In the genomic region with DNA sequence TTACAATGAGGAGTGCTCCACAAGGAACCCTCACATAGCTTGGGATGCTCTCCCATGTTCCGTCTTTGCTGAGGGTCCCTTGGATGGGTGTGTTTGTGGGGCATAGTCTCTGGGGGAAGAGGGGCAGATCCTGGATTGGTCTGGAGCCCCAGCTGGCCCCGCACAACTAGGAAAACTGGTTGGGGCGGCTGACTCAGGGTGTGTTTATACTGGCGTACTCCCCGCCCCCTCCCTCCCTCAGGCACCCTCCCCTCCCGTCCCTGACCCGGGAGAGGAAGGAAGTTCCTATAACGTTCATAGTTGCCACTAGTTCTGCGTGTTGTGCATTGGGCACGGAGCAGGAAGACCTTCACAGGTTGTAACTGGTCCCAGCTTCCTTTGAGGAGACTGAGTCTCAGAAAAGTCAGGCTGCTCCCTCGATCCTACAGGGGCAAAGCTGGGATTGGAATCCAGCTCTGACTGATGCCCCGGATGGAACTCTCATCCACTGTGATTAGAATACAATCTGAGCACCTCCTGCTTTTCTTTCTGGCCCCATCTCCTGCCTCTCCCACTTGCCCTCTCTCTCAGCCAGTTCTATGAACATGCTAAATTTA, we compare ENCODE assay signal across 1 cellular context.
TF ChIP-seq lines count a peak whose summit lies in the region.

No MANE protein-coding gene starts in this region.

TF ChIP-seq in A549, 52 proteins besides CTCF, POLR2A, EP300 and RAD21 (continued from another document):
- TF ChIP-seq EHMT2 (IDR thresholded peaks at IDR 0.05; ENCODE audit: low read depth) (no peak), HEYL (CRISPR knock-in tag; IDR thresholded peaks at IDR 0.05) (no peak), CHD4 (IDR thresholded peaks at IDR 0.05; ENCODE audit: borderline replicate concordance) (no peak), RNF2 (IDR thresholded peaks at IDR 0.05; ENCODE audit: borderline replicate concordance, low read depth) (no peak), TFCP2L1 (CRISPR knock-in tag; IDR thresholded peaks at IDR 0.05) (no peak), JUN (IDR thresholded peaks at IDR 0.05) (peak; percentile 67 to 80; a peak in 2 of 5 replicates), ZNF302 (CRISPR knock-in tag; IDR thresholded peaks at IDR 0.05) (no peak)
- TF ChIP-seq, protein P1, sequence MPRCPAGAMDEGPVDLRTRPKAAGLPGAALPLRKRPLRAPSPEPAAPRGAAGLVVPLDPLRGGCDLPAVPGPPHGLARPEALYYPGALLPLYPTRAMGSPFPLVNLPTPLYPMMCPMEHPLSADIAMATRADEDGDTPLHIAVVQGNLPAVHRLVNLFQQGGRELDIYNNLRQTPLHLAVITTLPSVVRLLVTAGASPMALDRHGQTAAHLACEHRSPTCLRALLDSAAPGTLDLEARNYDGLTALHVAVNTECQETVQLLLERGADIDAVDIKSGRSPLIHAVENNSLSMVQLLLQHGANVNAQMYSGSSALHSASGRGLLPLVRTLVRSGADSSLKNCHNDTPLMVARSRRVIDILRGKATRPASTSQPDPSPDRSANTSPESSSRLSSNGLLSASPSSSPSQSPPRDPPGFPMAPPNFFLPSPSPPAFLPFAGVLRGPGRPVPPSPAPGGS (IDR thresholded peaks at IDR 0.05): 0 out of 3 replicates have a peak, but pooled peaks have one; percentile 54
TF ChIP-seq in A549: peak in this region for 4.
